8 cellular contexts compared by ENCODE assay signal in the genomic region with DNA sequence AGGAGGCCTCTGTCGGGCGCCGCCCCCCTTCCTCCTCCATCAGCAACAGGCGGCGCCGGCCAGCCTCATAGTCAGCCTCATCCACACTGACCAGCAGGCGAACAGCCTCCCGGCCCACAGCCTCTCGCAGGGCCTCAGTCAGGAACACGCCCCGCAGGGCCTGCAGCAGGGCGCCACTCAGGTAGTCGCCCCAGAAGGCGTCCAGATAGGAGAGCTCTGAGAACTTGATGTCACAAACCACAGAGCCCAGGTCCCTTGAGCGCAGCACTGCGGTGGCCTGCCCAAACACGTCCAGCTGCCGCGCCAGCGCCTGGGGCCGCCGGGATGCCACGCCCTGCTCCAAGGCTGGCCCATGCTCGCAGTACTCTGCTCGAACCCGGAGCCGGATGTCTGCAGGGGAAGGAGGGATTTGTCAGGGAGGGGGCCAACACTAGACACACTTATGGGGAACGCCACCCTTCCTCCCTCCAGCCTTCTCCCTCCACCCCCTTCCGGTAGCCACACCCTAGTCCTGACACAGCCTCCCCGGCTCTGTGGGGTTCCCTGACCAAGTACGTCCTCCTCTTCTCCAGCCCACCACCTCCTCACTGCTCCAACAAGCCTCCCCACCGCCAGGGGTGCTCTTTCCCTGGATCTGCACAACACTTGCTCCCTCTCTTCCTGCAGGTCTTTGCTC. TPM values are rescaled to one million over a fixed set of nuclear protein-coding genes. Genes with fewer than 3 reads are reported as not detected.
DNase-seq lines count a peak whose midpoint lies in the region; ATAC-seq, FAIRE-seq and TF ChIP-seq lines count a peak whose summit lies in the region.

No MANE protein-coding gene starts in this region.

- H3K9ac ChIP-seq in SU-DHL-6 (ENCODE audit: low read length), result peak overlapping the region; percentile 50

- H3K79me2 ChIP-seq in SU-DHL-6 (ENCODE audit: insufficient read depth, low read length), result no peaks in the 10 kb centered on the region

- H2AFZ ChIP-seq in SU-DHL-6 (ENCODE audit: low read depth, low read length, severe bottlenecking), result no peak overlapping the region

- no peaks in the 10 kb centered on the region for H4K20me1 ChIP-seq in SU-DHL-6 (ENCODE audit: low read depth, low read length)

- intact Hi-C loops in pancreas (cut with DNase I), result no loop called here

- H3K27ac ChIP-seq in SU-DHL-6 (ENCODE audit: low read depth, low read length) (peak overlapping the region; percentile 87), pancreas (peak overlapping the region in 1 of 4 donors; percentile 4)

- H3K9me3 ChIP-seq in SU-DHL-6 (ENCODE audit: insufficient read depth, low read length), result no peaks in the 10 kb centered on the region
- H3K9me3 ChIP-seq in pancreas, result no peaks in the 10 kb centered on the region

- FAIRE-seq in bronchial epithelial cell (lab: Jason Lieb, UNC) (no peak), pancreas (lab: Jason Lieb, UNC) (no peak)

- peaks cover 0 to 5% (median 0%) of the 10 kb centered on the region in 3 donors for H3K4me1 ChIP-seq in pancreas

- peak; percentile 81 for DNase-seq in bronchial epithelial cell (ENCODE audit: low read depth)
- peak in 1 of 6 donors; percentile 68 for DNase-seq in pancreas
- no peak for DNase-seq in NCI-H524 (lab: John Stamatoyannopoulos, UW)
- no peak for DNase-seq in SW 1271 (lab: John Stamatoyannopoulos, UW)
- DNase-seq in NCI-H2081 (lab: John Stamatoyannopoulos, UW), result no peak

- WGBS in pancreas, 2 donors, result 89% methylated on average over 30 to 32 of the region's 32 CpGs

- ATAC-seq in GM18505 (IDR thresholded peaks at IDR 0.05; ENCODE audit: unreplicated experiment), result peak; percentile 26
- peak; percentile 39 for ATAC-seq in HG02763 (IDR thresholded peaks at IDR 0.05; ENCODE audit: unreplicated experiment)
- peak in 3 of 4 donors; percentile 17 to 28 (median 20) for ATAC-seq in pancreas

- TF ChIP-seq CTCF in SU-DHL-6 (IDR thresholded peaks at IDR 0.05; ENCODE audit: insufficient read depth, low read length, poor library complexity, severe bottlenecking) (peak; percentile 28), bronchial epithelial cell (IDR thresholded peaks at IDR 0.05; ENCODE audit: insufficient read depth, low read length, severe bottlenecking) (peak; percentile 40), pancreas (IDR thresholded peaks at IDR 0.05) (no peak)

- H3K36me3 ChIP-seq in SU-DHL-6 (ENCODE audit: low read length) (no peaks in the 10 kb centered on the region), bronchial epithelial cell (ENCODE audit: control insufficient read depth, insufficient read depth, low read length) (peaks cover 23% of the 10 kb centered on the region), pancreas (peaks cover 0 to 30% (median 15%) of the 10 kb centered on the region in 3 donors)

- H3K4me2 ChIP-seq in SU-DHL-6 (ENCODE audit: low read depth, low read length, poor library complexity, severe bottlenecking), result peak overlapping the region; percentile 53

- H3K4me3 ChIP-seq in SU-DHL-6 (ENCODE audit: insufficient read depth, low read length, poor library complexity, severe bottlenecking) (no peak overlapping the region), bronchial epithelial cell (ENCODE audit: low read depth, low read length) (no peak overlapping the region), pancreas (no peak overlapping the region)

- H3F3A ChIP-seq in SU-DHL-6 (ENCODE audit: insufficient read depth), result 0 out of 2 replicates have a peak, but pooled peaks cover 4% of the 10 kb centered on the region

- TF ChIP-seq POLR2A in GM18505 (IDR thresholded peaks at IDR 0.05; ENCODE audit: borderline replicate concordance, extremely low read depth, insufficient read depth, insufficient read length), result peak; percentile 34

- H3K27me3 ChIP-seq in SU-DHL-6 (ENCODE audit: low read length), result no peaks in the 10 kb centered on the region
- no peaks in the 10 kb centered on the region for H3K27me3 ChIP-seq in bronchial epithelial cell (ENCODE audit: control insufficient read depth, insufficient read depth, low read length)
- H3K27me3 ChIP-seq in pancreas, result no peaks in the 10 kb centered on the region

- H3K9me2 ChIP-seq in SU-DHL-6 (replicated peaks; ENCODE audit: insufficient read depth, low read length), result no peaks in the 10 kb centered on the region

RNA-seq across cellular contexts. Expression of a gene that starts 17.9 kb away (rescaled TPM):
- total RNA-seq in bronchial epithelial cell (27.1 and 28.7 TPM in 2 replicates), pancreas (10 to 100 TPM in 5 of 6 donors, 1 to 10 TPM in 1; 9.7 to 17.8 (median 12.8) TPM)
- polyA plus RNA-seq in pancreas, result 10 to 100 TPM; 22.3 to 25.4 TPM

RNA-seq across cellular contexts. Expression of a gene that starts 20.5 kb away (rescaled TPM):
- total RNA-seq in bronchial epithelial cell, result 7.8 and 11.1 TPM in 2 replicates
- 1 to 10 TPM; 5.0 to 7.5 (median 6.2) TPM for total RNA-seq in pancreas
- polyA plus RNA-seq in pancreas, result 1 to 10 TPM; 2.4 to 3.9 TPM

RNA-seq across cellular contexts. Expression of a gene that starts 42.8 kb away (rescaled TPM):
- total RNA-seq in bronchial epithelial cell (11.6 and 12.4 TPM in 2 replicates), pancreas (10 to 100 TPM in 5 of 6 donors, 1 to 10 TPM in 1; 9.9 to 19.4 (median 14.5) TPM)
- polyA plus RNA-seq in pancreas, result 10 to 100 TPM; 25.7 to 27.6 TPM

RNA-seq across cellular contexts. Expression of a gene that starts 55.4 kb away (rescaled TPM):
- total RNA-seq in bronchial epithelial cell (10.8 and 11.6 TPM in 2 replicates), pancreas (10 to 100 TPM; 20.5 to 29.2 (median 22.2) TPM)
- polyA plus RNA-seq in pancreas, result 10 to 100 TPM; 36.6 to 48.5 TPM

Comparison
In these comparisons a context has a peak if more than half of its experiments do, and no peak if none do; other contexts are left out.
1. CTCF ChIP-seq: peak in SU-DHL-6 (single experiment) and bronchial epithelial cell (single experiment); none in pancreas (0 of 4).
2. Peak in every context shown above with its lines, with median percentiles within 50 percentile points of each other: ATAC-seq.